ENCODE assay signal across 24 cellular contexts in genomic region chr3:72227536-72228070, GRCh38.
DNase-seq lines count a peak whose midpoint lies in the region; ATAC-seq and TF ChIP-seq lines count a peak whose summit lies in the region.
"Had no signal": no experiment of that assay in that cellular context is flagged by ENCODE, and none has a peak within 500 bp of the region (broad histone marks: within the 10 kb centered on the region; RNA-seq: fewer than 3 reads in every experiment).

No MANE protein-coding gene starts in this region.

- H3K27ac Mint-ChIP-seq in nephron = peak overlapping the region in 2 of 3 experiments; percentile 10 to 44
- H3K27ac Mint-ChIP-seq: activated naive CD4-positive, alpha-beta T cell treated with anti-CD3 and anti-CD28 coated beads for 36 hours; natural killer cell treated with Interleukin-12 subunit alpha and Interleukin-12 subunit beta and Interleukin-15 and Interleukin-18, amount 100 ng/mL, for 72 hours; stimulated activated memory B cell treated with anti-CD40 and anti-IgM and Interleukin-4, amounts not matched to agents 10 μg/mL and 1 μg/mL and 100 μg/mL, for 72 hours had no signal

- no peak overlapping the region for H3K4me2 ChIP-seq in neuronal stem cell (ENCODE audit: insufficient read depth, low read length, poor library complexity, severe bottlenecking)

- H3K18ac ChIP-seq in neuronal stem cell (ENCODE audit: low read length) = no peak overlapping the region

- H3K4me3 Mint-ChIP-seq in nephron = peak overlapping the region in 1 of 3 experiments; percentile 7
- H3K4me3 Mint-ChIP-seq: activated naive CD4-positive, alpha-beta T cell treated with anti-CD3 and anti-CD28 coated beads for 36 hours; natural killer cell treated with Interleukin-12 subunit alpha and Interleukin-12 subunit beta and Interleukin-15 and Interleukin-18, amount 100 ng/mL, for 72 hours; stimulated activated memory B cell treated with anti-CD40 and anti-IgM and Interleukin-4, amounts not matched to agents 10 μg/mL and 1 μg/mL and 100 μg/mL, for 72 hours had no signal

- no peak overlapping the region for H2BK15ac ChIP-seq in neuronal stem cell (ENCODE audit: low read length)

- ATAC-seq in HG02840 (IDR thresholded peaks at IDR 0.05; ENCODE audit: low FRiP score, unreplicated experiment) = no peak
- ATAC-seq: foreskin keratinocyte; heart right ventricle; HepG2; natural killer cell treated with Interleukin-12 subunit alpha and Interleukin-12 subunit beta and Interleukin-15 and Interleukin-18, amount 100 ng/mL, for 72 hours; stimulated activated memory B cell treated with anti-CD40 and anti-IgM and Interleukin-4, amounts not matched to agents 10 μg/mL and 1 μg/mL and 100 μg/mL, for 72 hours had no signal

- no peak overlapping the region for H2BK5ac ChIP-seq in neuronal stem cell (ENCODE audit: low read length)

- H3K4me1 ChIP-seq in neuronal stem cell (ENCODE audit: control insufficient read depth in 2 of 2, insufficient read depth in 1 of 2, low read depth in 1 of 2, low read length in 2 of 2) = no peaks in the 10 kb centered on the region
- H3K4me1 ChIP-seq: foreskin keratinocyte, upper lobe of left lung had no signal

- no peak for TF ChIP-seq POLR2A in NB4 (IDR thresholded peaks at IDR 0.05; ENCODE audit: extremely low read depth, insufficient read length)

- H2AK5ac ChIP-seq in neuronal stem cell (ENCODE audit: low read depth, low read length) = no peak overlapping the region

- H3K27me3 ChIP-seq in neuronal stem cell (ENCODE audit: control insufficient read depth in 3 of 3, insufficient read depth in 3 of 3, low read depth in 1 of 3, low read length in 3 of 3) = no peaks in the 10 kb centered on the region
- H3K27me3 ChIP-seq: brain microvascular endothelial cell, ovary, upper lobe of left lung had no signal

- no peak overlapping the region for H3K23ac ChIP-seq in neuronal stem cell (ENCODE audit: low read depth, low read length, poor library complexity)

- H2BK12ac ChIP-seq in neuronal stem cell (ENCODE audit: low read length) = no peak overlapping the region

- TF ChIP-seq CTCF in NB4 (IDR thresholded peaks at IDR 0.05; ENCODE audit: low read depth, low read length) = no peak
- TF ChIP-seq CTCF in choroid plexus epithelial cell (conservative IDR thresholded peaks at IDR 0.05; ENCODE audit: low read depth, low read length) = no peak
- no peak for TF ChIP-seq CTCF in nephron (IDR thresholded peaks at IDR 0.05; ENCODE audit: unreplicated experiment in 3 of 3)

- H3K36me3 ChIP-seq in neuronal stem cell (replicated peaks in 1 of 2; ENCODE audit: control insufficient read depth in 2 of 2, insufficient read depth in 2 of 2, low read length in 2 of 2) = no peaks in the 10 kb centered on the region
- H3K36me3 ChIP-seq: brain microvascular endothelial cell, heart right ventricle, ovary, upper lobe of left lung had no signal

- peaks cover 2 to 10% of the 10 kb centered on the region in 2 donors for H3K9me3 ChIP-seq in neuronal stem cell (replicated peaks in 1 of 2; ENCODE audit: control insufficient read depth in 2 of 2, insufficient read depth in 1 of 2, low read depth in 1 of 2, low read length in 2 of 2)
- H3K9me3 ChIP-seq: ovary had no signal

- H3K4me3 ChIP-seq in NB4 (ENCODE audit: low read depth, low read length) (no peak overlapping the region), choroid plexus epithelial cell (ENCODE audit: low read depth, low read length) (no peak overlapping the region), neuronal stem cell (ENCODE audit: low read length in 2 of 2) (no peak overlapping the region)
- H3K4me3 ChIP-seq: heart right ventricle, lung, ovary, skin epidermis, upper lobe of left lung had no signal

- peaks cover 22% of the 10 kb centered on the region for H3K4me1 Mint-ChIP-seq in nephron

- no peak overlapping the region for H2AFZ ChIP-seq in neuronal stem cell (ENCODE audit: low read length)

- H3K4ac ChIP-seq in neuronal stem cell (ENCODE audit: low read length) = no peak overlapping the region

- H4K91ac ChIP-seq in neuronal stem cell (ENCODE audit: low read depth, low read length, poor library complexity) = no peak overlapping the region

- no peak overlapping the region for H3K9ac ChIP-seq in neuronal stem cell (ENCODE audit: low read depth, low read length, poor library complexity)

- peaks cover 48% of the 10 kb centered on the region for H3K9me3 Mint-ChIP-seq in nephron

- peaks cover 29% of the 10 kb centered on the region for H3K36me3 Mint-ChIP-seq in nephron (ENCODE audit: low read depth)

- H3K79me1 ChIP-seq in neuronal stem cell (ENCODE audit: low read depth, low read length) = no peaks in the 10 kb centered on the region

- peak; percentile 31 for DNase-seq in EL
- DNase-seq in NB4 (ENCODE audit: low read depth) = peak; percentile 22
- peak; percentile 8 for DNase-seq in choroid plexus epithelial cell (ENCODE audit: low read depth)
- DNase-seq in T1000 (lab: John Stamatoyannopoulos, UW) = no peak
- no peak for DNase-seq in HK-2 (ENCODE audit: unreplicated experiment)
- DNase-seq in neuronal stem cell (ENCODE audit: low spot score) = no peak
- DNase-seq: activated CD4-positive, alpha-beta T cell treated with anti-CD3 and anti-CD28 coated beads, Interleukin-2, amount 50 U/mL, for 48 hours; activated naive CD4-positive, alpha-beta T cell treated with anti-CD3 and anti-CD28 coated beads for 36 hours; amygdala; brain microvascular endothelial cell; DMS153; foreskin keratinocyte; HCEC 1CT; heart right ventricle; Karpas-422; ovary; upper lobe of left lung had no signal

- peaks cover 9% of the 10 kb centered on the region for H3K27me3 Mint-ChIP-seq in nephron (ENCODE audit: low read depth)

- H4K8ac ChIP-seq in neuronal stem cell (ENCODE audit: low read depth, low read length) = no peak overlapping the region

- H2BK120ac ChIP-seq in neuronal stem cell (ENCODE audit: low read depth, low read length) = no peak overlapping the region

- no peak overlapping the region for H3K14ac ChIP-seq in neuronal stem cell (ENCODE audit: low read length)

- no CpG with 5 or more reads among the region's 5 CpGs for WGBS in neuronal stem cell (ENCODE audit: extremely low coverage in 2 of 2, insufficient read length in 2 of 2, insufficient replicate concordance in 1 of 2), 2 donors

- H3K27ac ChIP-seq in neuronal stem cell (replicated peaks; ENCODE audit: low read length) = no peak overlapping the region
- H3K27ac ChIP-seq: brain microvascular endothelial cell, foreskin keratinocyte, heart right ventricle, ovary, skin epidermis, upper lobe of left lung had no signal

Comparison
In these comparisons a context has a peak if more than half of its experiments do, and no peak if none do; other contexts are left out.
1. DNase-seq: peak in EL (single experiment), NB4 (single experiment) and choroid plexus epithelial cell (single experiment); none in T1000 (single experiment), HK-2 (single experiment) and neuronal stem cell (single experiment).